In genomic region chr2:9761547-9761946, GRCh38 we compare ENCODE assay signal across 19 cellular contexts.
DNase-seq lines count a peak whose midpoint lies in the region; ATAC-seq and TF ChIP-seq lines count a peak whose summit lies in the region.
"Had no signal": no experiment of that assay in that cellular context is flagged by ENCODE, and none has a peak within 500 bp of the region (broad histone marks: within the 10 kb centered on the region; RNA-seq: fewer than 3 reads in every experiment).

No MANE protein-coding gene starts in this region.

- POLR2A ChIA-PET in HEK293T (lab: Yijun Ruan, JAX): no interaction called here

- 55% methylated on average over 12 of the region's 12 CpGs for WGBS in testis, 2 donors

- TF ChIP-seq CTCF in testis (IDR thresholded peaks at IDR 0.05): no peak

- H3K9me3 ChIP-seq in testis: no peaks in the 10 kb centered on the region

- peak overlapping the region in 1 of 2 donors; percentile 76 for H3K27ac ChIP-seq in testis
- H3K27ac ChIP-seq: RWPE1 had no signal

- H3K4me1 ChIP-seq in testis: peaks cover 41% of the 10 kb centered on the region

- DNase-seq in NCI-H82 (lab: John Stamatoyannopoulos, UW): peak; percentile 52
- DNase-seq in NCI-H82 treated with DMSO at 0.1 percent for 48 hours (lab: John Stamatoyannopoulos, UW; ENCODE audit: unreplicated experiment): no peak
- DNase-seq in cerebellar cortex (ENCODE audit: low spot score): peak; percentile 79
- peak; percentile 70 for DNase-seq in left ventricle myocardium superior
- peak; percentile 79 for DNase-seq in testis
- DNase-seq in HEK293T (ENCODE audit: extremely low spot score): no peak
- DNase-seq in NCI-H1436 treated with DMSO at 0.1 percent for 48 hours (lab: John Stamatoyannopoulos, UW): no peak
- no peak for DNase-seq in NCI-H2029 treated with DMSO at 0.1 percent for 48 hours (lab: John Stamatoyannopoulos, UW)
- DNase-seq: Calu3; CD4-positive, CD25-positive, alpha-beta regulatory T cell; DMS79; Kasumi-1; NCI-H1105 treated with DMSO at 0.1 percent for 48 hours; NCI-H1930; NCI-H226; NCI-H526; NK-92 treated with Interleukin-12 subunit alpha and Interleukin-12 subunit beta, amount 100 ng/mL, for 24 hours had no signal

- H3K27me3 ChIP-seq in testis: no peaks in the 10 kb centered on the region

- TF ChIP-seq POLR2A in testis (IDR thresholded peaks at IDR 0.05): no peak

- no peak overlapping the region for H3K4me3 ChIP-seq in testis
- H3K4me3 ChIP-seq: GM23338 had no signal

- intact Hi-C loops in left ventricle myocardium superior (cut with micrococcal nuclease): loop anchor here (10.0 kb wide), 1 partner anchor 127 kb away; the partner anchor contains the start of gene YWHAQ
- intact Hi-C loops in testis (cut with DNase I; ENCODE audit: low total_unique reads): no loop called here

- CTCF ChIA-PET in HEK293T (lab: Yijun Ruan, JAX): interaction anchor here (1.2 kb wide), 1 partner anchor 9 kb away, joined by 3 read pairs; no protein-coding TSS in a partner anchor

- ATAC-seq in left ventricle myocardium superior: peak; percentile 7
- ATAC-seq: GM23338 had no signal

- no peaks in the 10 kb centered on the region for H3K36me3 ChIP-seq in testis (ENCODE audit: low read depth, missing control alignments)

TF ChIP-seq in HEK293T, 16 proteins besides CTCF, POLR2A, EP300 and RAD21:
- TF ChIP-seq CTBP1 (IDR thresholded peaks at IDR 0.05; ENCODE audit: borderline replicate concordance): no peak
- TF ChIP-seq, protein P1, sequence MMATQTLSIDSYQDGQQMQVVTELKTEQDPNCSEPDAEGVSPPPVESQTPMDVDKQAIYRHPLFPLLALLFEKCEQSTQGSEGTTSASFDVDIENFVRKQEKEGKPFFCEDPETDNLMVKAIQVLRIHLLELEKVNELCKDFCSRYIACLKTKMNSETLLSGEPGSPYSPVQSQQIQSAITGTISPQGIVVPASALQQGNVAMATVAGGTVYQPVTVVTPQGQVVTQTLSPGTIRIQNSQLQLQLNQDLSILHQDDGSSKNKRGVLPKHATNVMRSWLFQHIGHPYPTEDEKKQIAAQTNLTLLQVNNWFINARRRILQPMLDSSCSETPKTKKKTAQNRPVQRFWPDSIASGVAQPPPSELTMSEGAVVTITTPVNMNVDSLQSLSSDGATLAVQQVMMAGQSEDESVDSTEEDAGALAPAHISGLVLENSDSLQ (IDR thresholded peaks at IDR 0.05): no peak
- no peak for TF ChIP-seq FOXM1 (IDR thresholded peaks at IDR 0.05; ENCODE audit: borderline replicate concordance)
- no peak for TF ChIP-seq LEF1 (IDR thresholded peaks at IDR 0.05; ENCODE audit: borderline replicate concordance)
- TF ChIP-seq TARDBP (IDR thresholded peaks at IDR 0.05): no peak
- TF ChIP-seq BHLHE40 (IDR thresholded peaks at IDR 0.05; ENCODE audit: borderline replicate concordance): no peak
- no peak for TF ChIP-seq SP1 (IDR thresholded peaks at IDR 0.05)
- TF ChIP-seq FOXK2 (IDR thresholded peaks at IDR 0.05): no peak

Comparison
In these comparisons a context has a peak if more than half of its experiments do, and no peak if none do; other contexts are left out.
1. DNase-seq: peak in NCI-H82 (single experiment), cerebellar cortex (single experiment), left ventricle myocardium superior (single experiment) and testis (single experiment); none in NCI-H82 treated with DMSO at 0.1 percent for 48 hours (single experiment), HEK293T (single experiment), NCI-H1436 treated with DMSO at 0.1 percent for 48 hours (single experiment) and NCI-H2029 treated with DMSO at 0.1 percent for 48 hours (single experiment).